ENCODE assay signal across 36 cellular contexts in the genomic region with DNA sequence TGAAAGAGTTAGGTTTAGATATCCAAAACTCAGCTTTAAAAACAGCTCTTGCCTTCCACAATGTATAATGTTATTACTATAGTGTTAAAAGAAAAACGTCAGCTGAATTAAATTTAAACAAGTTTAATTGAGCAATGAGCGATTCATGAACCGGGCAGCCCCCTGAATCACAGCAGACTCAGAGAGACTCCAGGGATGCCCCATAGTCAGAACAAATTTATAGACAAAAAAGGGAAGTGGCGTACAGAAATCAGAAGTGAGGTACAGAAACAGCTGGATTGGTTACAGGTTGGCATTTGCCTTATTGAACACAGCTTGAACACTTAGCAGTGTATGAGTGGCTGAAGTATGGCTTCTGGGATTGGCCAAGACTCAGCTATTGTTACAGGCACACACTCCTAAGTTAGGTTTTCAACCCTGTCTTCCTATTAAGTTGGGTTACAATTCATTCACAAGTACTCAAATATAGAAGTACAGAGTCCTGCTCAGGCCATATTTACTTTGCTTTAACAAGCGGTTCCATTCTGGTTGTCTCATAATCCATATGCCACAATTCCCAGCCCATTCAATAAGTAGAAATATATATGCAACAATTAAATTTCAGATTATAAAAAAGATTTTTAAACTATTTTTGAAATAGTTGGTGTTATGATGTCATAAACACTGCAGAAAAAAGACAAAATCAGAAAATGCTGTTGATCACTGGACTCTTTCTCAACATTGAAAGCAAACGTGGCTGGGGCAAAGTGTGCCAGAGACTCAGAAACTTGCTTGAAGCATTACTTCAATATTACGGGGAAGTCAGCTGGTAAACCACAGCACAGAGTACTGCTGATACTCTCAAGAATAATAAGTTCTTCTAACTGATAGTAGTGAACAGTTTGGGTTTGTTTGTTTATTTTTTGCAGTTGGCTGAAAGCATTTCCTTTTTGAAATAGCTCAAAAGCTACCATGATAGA.
"Had no signal": no experiment of that assay in that cellular context is flagged by ENCODE, and none has a peak within 500 bp of the region (broad histone marks: within the 10 kb centered on the region; RNA-seq: fewer than 3 reads in every experiment).

No MANE protein-coding gene starts in this region.

- H3K4me3 Mint-ChIP-seq: activated B cell treated with CpG ODN at 0.5 μM for 24 hours; activated CD4-positive, alpha-beta memory T cell treated with anti-CD3 and anti-CD28 coated beads, Interleukin-2, amount 10 ng/mL, durations not matched to agents 7 days and 5 days; activated CD4-positive, alpha-beta T cell treated with anti-CD3 and anti-CD28 coated beads, Interleukin-2, amount 10 ng/mL, durations not matched to agents 24 days and 14 days; activated CD8-positive, alpha-beta memory T cell treated with anti-CD3 and anti-CD28 coated beads, Interleukin-2, amount 10 ng/mL, durations not matched to agents 7 days and 5 days; activated CD8-positive, alpha-beta T cell treated with anti-CD3 and anti-CD28 coated beads, Interleukin-2, amount 10 ng/mL, durations not matched to agents 7 days and 5 days; activated naive CD4-positive, alpha-beta T cell treated with anti-CD3 and anti-CD28 coated beads, Interleukin-2, amount 10 ng/mL, durations not matched to agents 7 days and 5 days; activated naive CD4-positive, alpha-beta T cell treated with anti-CD3 and anti-CD28 coated beads, Interleukin-2, amount 50 U/mL, for 24 hours; activated naive CD8-positive, alpha-beta T cell; activated naive CD8-positive, alpha-beta T cell treated with anti-CD3 and anti-CD28 coated beads, Interleukin-2, amount 10 ng/mL, durations not matched to agents 7 days and 5 days; activated naive CD8-positive, alpha-beta T cell treated with anti-CD3 and anti-CD28 coated beads, Interleukin-2, amount 50 U/mL, for 24 hours; activated T-cell treated with anti-CD3 and anti-CD28 coated beads, Interleukin-2, amount 50 U/mL, for 24 hours; brain; central memory CD8-positive, alpha-beta T cell; T-helper 1 cell treated with Interleukin-12 subunit alpha and Interleukin-12 subunit beta and Interleukin-4 antibody, amounts not matched to agents 30 μg/mL and 1 μg/mL, for 36 hours; T-helper 2 cell treated with Interferon-gamma antibody and Interleukin-4, amounts not matched to agents 5 μg/mL and 100 μg/mL, for 36 hours had no signal

- H3K27ac ChIP-seq: ascending aorta, cardiac muscle cell, VCaP had no signal

- H3K36me3 ChIP-seq: ascending aorta, cardiac muscle cell had no signal

- DNase-seq: activated B cell treated with CpG ODN at 0.5 μM for 24 hours; activated CD4-positive, alpha-beta memory T cell treated with anti-CD3 and anti-CD28 coated beads, Interleukin-2, amount 10 ng/mL, durations not matched to agents 7 days and 5 days; activated CD4-positive, alpha-beta T cell treated with anti-CD3 and anti-CD28 coated beads for 4 hours; activated CD4-positive, alpha-beta T cell treated with anti-CD3 and anti-CD28 coated beads, Interleukin-2, amount 10 ng/mL, durations not matched to agents 24 days and 14 days; activated CD4-positive, alpha-beta T cell treated with anti-CD3 and anti-CD28 coated beads, Interleukin-2, amount 50 U/mL, for 48 hours; activated CD4-positive, CD25-positive, alpha-beta regulatory T cell treated with anti-CD3 and anti-CD28 coated beads, Interleukin-2, amount 50 U/mL, for 72 hours; activated CD8-positive, alpha-beta memory T cell treated with anti-CD3 and anti-CD28 coated beads for 24 hours; activated CD8-positive, alpha-beta memory T cell treated with anti-CD3 and anti-CD28 coated beads, Interleukin-2, amount 10 ng/mL, durations not matched to agents 7 days and 5 days; activated CD8-positive, alpha-beta memory T cell treated with anti-CD3 and anti-CD28 coated beads, Interleukin-2, amount 50 U/mL, for 48 hours; activated CD8-positive, alpha-beta T cell treated with anti-CD3 and anti-CD28 coated beads, Interleukin-2, amount 10 ng/mL, durations not matched to agents 7 days and 5 days; activated effector memory CD4-positive, alpha-beta T cell treated with Interleukin-2 at 50 U/mL for 16 hours; activated gamma-delta T cell; activated naive CD4-positive, alpha-beta T cell treated with anti-CD3 and anti-CD28 coated beads, Interleukin-2, amount 10 ng/mL, durations not matched to agents 7 days and 5 days; activated naive CD4-positive, alpha-beta T cell treated with Interleukin-2 at 50 U/mL for 16 hours; activated naive CD8-positive, alpha-beta T cell treated with anti-CD3 and anti-CD28 coated beads, Interleukin-2, amount 10 ng/mL, durations not matched to agents 7 days and 5 days; activated naive CD8-positive, alpha-beta T cell treated with anti-CD3 and anti-CD28 coated beads, Interleukin-2, amount 50 U/mL, for 24 hours; activated T-cell treated with anti-CD3 and anti-CD28 coated beads, Interleukin-2, amount 50 U/mL, for 24 hours; activated T-cell treated with anti-CD3 and anti-CD28 coated beads, Interleukin-2, amount 50 U/mL, for 48 hours; amygdala; anterior cingulate cortex; caudate nucleus; cerebellar nuclear complex; T-helper 2 cell; T-helper 9 cell had no signal

- H3K36me3 Mint-ChIP-seq: activated CD8-positive, alpha-beta memory T cell treated with anti-CD3 and anti-CD28 coated beads, Interleukin-2, amount 10 ng/mL, durations not matched to agents 7 days and 5 days; activated naive CD4-positive, alpha-beta T cell treated with anti-CD3 and anti-CD28 coated beads, Interleukin-2, amount 10 ng/mL, durations not matched to agents 7 days and 5 days; activated naive CD4-positive, alpha-beta T cell treated with anti-CD3 and anti-CD28 coated beads, Interleukin-2, amount 50 U/mL, for 24 hours; activated naive CD8-positive, alpha-beta T cell; activated naive CD8-positive, alpha-beta T cell treated with anti-CD3 and anti-CD28 coated beads, Interleukin-2, amount 10 ng/mL, durations not matched to agents 7 days and 5 days; brain had no signal

- H3K4me1 Mint-ChIP-seq: activated B cell treated with CpG ODN at 0.5 μM for 24 hours; activated CD4-positive, alpha-beta memory T cell treated with anti-CD3 and anti-CD28 coated beads, Interleukin-2, amount 10 ng/mL, durations not matched to agents 7 days and 5 days; activated CD4-positive, alpha-beta T cell treated with anti-CD3 and anti-CD28 coated beads, Interleukin-2, amount 10 ng/mL, durations not matched to agents 24 days and 14 days; activated CD8-positive, alpha-beta memory T cell treated with anti-CD3 and anti-CD28 coated beads, Interleukin-2, amount 10 ng/mL, durations not matched to agents 7 days and 5 days; activated naive CD4-positive, alpha-beta T cell treated with anti-CD3 and anti-CD28 coated beads, Interleukin-2, amount 10 ng/mL, durations not matched to agents 7 days and 5 days; activated naive CD4-positive, alpha-beta T cell treated with anti-CD3 and anti-CD28 coated beads, Interleukin-2, amount 50 U/mL, for 24 hours; activated naive CD8-positive, alpha-beta T cell treated with anti-CD3 and anti-CD28 coated beads, Interleukin-2, amount 10 ng/mL, durations not matched to agents 7 days and 5 days; activated naive CD8-positive, alpha-beta T cell treated with anti-CD3 and anti-CD28 coated beads, Interleukin-2, amount 50 U/mL, for 24 hours; brain; central memory CD8-positive, alpha-beta T cell had no signal

- ATAC-seq: activated CD8-positive, alpha-beta memory T cell treated with anti-CD3 and anti-CD28 coated beads, Interleukin-2, amount 10 ng/mL, durations not matched to agents 7 days and 5 days; activated CD8-positive, alpha-beta T cell treated with anti-CD3 and anti-CD28 coated beads, Interleukin-2, amount 10 ng/mL, durations not matched to agents 7 days and 5 days; activated naive CD8-positive, alpha-beta T cell treated with anti-CD3 and anti-CD28 coated beads, Interleukin-2, amount 50 U/mL, for 24 hours had no signal

- H3K27ac Mint-ChIP-seq: activated B cell treated with CpG ODN at 0.5 μM for 24 hours; activated CD4-positive, alpha-beta memory T cell treated with anti-CD3 and anti-CD28 coated beads, Interleukin-2, amount 10 ng/mL, durations not matched to agents 7 days and 5 days; activated CD4-positive, alpha-beta T cell treated with anti-CD3 and anti-CD28 coated beads, Interleukin-2, amount 10 ng/mL, durations not matched to agents 24 days and 14 days; activated CD8-positive, alpha-beta memory T cell treated with anti-CD3 and anti-CD28 coated beads, Interleukin-2, amount 10 ng/mL, durations not matched to agents 7 days and 5 days; activated CD8-positive, alpha-beta T cell treated with anti-CD3 and anti-CD28 coated beads, Interleukin-2, amount 10 ng/mL, durations not matched to agents 7 days and 5 days; activated naive CD4-positive, alpha-beta T cell treated with anti-CD3 and anti-CD28 coated beads, Interleukin-2, amount 10 ng/mL, durations not matched to agents 7 days and 5 days; activated naive CD4-positive, alpha-beta T cell treated with anti-CD3 and anti-CD28 coated beads, Interleukin-2, amount 50 U/mL, for 24 hours; activated naive CD8-positive, alpha-beta T cell; activated naive CD8-positive, alpha-beta T cell treated with anti-CD3 and anti-CD28 coated beads, Interleukin-2, amount 10 ng/mL, durations not matched to agents 7 days and 5 days; activated naive CD8-positive, alpha-beta T cell treated with anti-CD3 and anti-CD28 coated beads, Interleukin-2, amount 50 U/mL, for 24 hours; activated T-cell treated with anti-CD3 and anti-CD28 coated beads, Interleukin-2, amount 50 U/mL, for 24 hours; activated T-helper 2 cell treated with anti-CD3 and anti-CD28 coated beads, Interferon-gamma antibody, Interleukin-2, Interleukin-4, amounts not matched to agents 10 μg/mL and 5 μg/mL and 100 μg/mL, durations not matched to agents 14 hours and 24 hours and 36 hours; brain; T-helper 1 cell treated with Interleukin-12 subunit alpha and Interleukin-12 subunit beta and Interleukin-4 antibody, amounts not matched to agents 30 μg/mL and 1 μg/mL, for 36 hours; T-helper 2 cell treated with Interferon-gamma antibody and Interleukin-4, amounts not matched to agents 5 μg/mL and 100 μg/mL, for 36 hours had no signal

- H3K4me1 ChIP-seq: ascending aorta had no signal

- H3K27me3 ChIP-seq: ascending aorta, cardiac muscle cell had no signal

- H3K9me3 Mint-ChIP-seq: activated B cell treated with CpG ODN at 0.5 μM for 24 hours; activated naive CD4-positive, alpha-beta T cell treated with anti-CD3 and anti-CD28 coated beads, Interleukin-2, amount 50 U/mL, for 24 hours had no signal

- FAIRE-seq: bronchial epithelial cell, TTC549 had no signal

- H3K4me3 ChIP-seq: ascending aorta, cardiac muscle cell had no signal

- H3K27me3 Mint-ChIP-seq: activated B cell treated with CpG ODN at 0.5 μM for 24 hours; activated CD4-positive, alpha-beta memory T cell treated with anti-CD3 and anti-CD28 coated beads, Interleukin-2, amount 10 ng/mL, durations not matched to agents 7 days and 5 days; activated CD4-positive, alpha-beta T cell treated with anti-CD3 and anti-CD28 coated beads, Interleukin-2, amount 10 ng/mL, durations not matched to agents 24 days and 14 days; activated CD8-positive, alpha-beta memory T cell treated with anti-CD3 and anti-CD28 coated beads, Interleukin-2, amount 10 ng/mL, durations not matched to agents 7 days and 5 days; activated naive CD4-positive, alpha-beta T cell treated with anti-CD3 and anti-CD28 coated beads, Interleukin-2, amount 10 ng/mL, durations not matched to agents 7 days and 5 days; activated naive CD4-positive, alpha-beta T cell treated with anti-CD3 and anti-CD28 coated beads, Interleukin-2, amount 50 U/mL, for 24 hours; activated naive CD8-positive, alpha-beta T cell treated with anti-CD3 and anti-CD28 coated beads, Interleukin-2, amount 10 ng/mL, durations not matched to agents 7 days and 5 days; activated naive CD8-positive, alpha-beta T cell treated with anti-CD3 and anti-CD28 coated beads, Interleukin-2, amount 50 U/mL, for 24 hours; activated T-cell treated with anti-CD3 and anti-CD28 coated beads, Interleukin-2, amount 50 U/mL, for 24 hours; brain; central memory CD8-positive, alpha-beta T cell had no signal

- H3K9me3 ChIP-seq: ascending aorta had no signal
